1 cellular context compared by ENCODE assay signal in the genomic region with DNA sequence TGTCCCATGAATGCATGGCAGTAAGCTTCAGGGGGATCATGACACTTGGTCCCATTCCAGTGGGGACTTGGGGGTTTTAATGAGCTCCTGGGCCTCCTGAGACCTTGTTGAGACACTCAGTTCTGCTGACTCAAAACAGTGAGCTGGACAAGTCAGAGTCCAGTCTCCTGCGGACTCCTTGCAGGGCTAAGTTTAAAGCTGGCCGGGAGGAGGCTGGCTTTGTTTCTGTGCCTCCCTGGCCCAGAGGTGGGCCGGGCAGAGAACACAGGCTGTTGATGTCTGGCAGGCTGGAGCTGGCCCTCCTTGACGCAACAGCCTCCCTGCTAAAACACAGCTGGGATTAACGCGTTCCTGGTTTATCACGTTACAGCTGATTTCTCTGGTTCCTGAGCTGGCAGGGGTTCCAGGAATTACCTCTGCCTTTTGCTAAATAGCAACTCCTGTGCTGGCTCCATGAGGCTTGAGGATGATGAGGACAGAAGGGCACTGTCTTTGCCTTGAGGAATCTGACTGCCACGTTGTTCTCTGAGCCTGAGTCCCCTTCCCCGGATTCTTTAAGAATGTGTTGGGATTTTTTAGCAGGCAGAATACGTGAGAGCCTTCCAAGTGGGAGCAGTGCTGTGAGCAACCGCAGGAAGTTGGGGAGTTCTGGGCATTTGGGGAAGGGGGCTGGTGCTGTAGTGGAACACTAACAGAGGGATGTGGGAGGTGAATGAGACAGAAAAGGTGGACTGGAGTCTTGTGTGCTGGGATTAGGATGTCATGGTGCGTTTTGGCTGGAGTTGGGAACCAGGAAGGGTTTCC.
TF ChIP-seq lines count a peak whose summit lies in the region.

No MANE protein-coding gene starts in this region.

TF ChIP-seq in HCT116, 20 proteins besides CTCF, POLR2A, EP300 and RAD21 (continued from another document):
- TF ChIP-seq, protein P1, sequence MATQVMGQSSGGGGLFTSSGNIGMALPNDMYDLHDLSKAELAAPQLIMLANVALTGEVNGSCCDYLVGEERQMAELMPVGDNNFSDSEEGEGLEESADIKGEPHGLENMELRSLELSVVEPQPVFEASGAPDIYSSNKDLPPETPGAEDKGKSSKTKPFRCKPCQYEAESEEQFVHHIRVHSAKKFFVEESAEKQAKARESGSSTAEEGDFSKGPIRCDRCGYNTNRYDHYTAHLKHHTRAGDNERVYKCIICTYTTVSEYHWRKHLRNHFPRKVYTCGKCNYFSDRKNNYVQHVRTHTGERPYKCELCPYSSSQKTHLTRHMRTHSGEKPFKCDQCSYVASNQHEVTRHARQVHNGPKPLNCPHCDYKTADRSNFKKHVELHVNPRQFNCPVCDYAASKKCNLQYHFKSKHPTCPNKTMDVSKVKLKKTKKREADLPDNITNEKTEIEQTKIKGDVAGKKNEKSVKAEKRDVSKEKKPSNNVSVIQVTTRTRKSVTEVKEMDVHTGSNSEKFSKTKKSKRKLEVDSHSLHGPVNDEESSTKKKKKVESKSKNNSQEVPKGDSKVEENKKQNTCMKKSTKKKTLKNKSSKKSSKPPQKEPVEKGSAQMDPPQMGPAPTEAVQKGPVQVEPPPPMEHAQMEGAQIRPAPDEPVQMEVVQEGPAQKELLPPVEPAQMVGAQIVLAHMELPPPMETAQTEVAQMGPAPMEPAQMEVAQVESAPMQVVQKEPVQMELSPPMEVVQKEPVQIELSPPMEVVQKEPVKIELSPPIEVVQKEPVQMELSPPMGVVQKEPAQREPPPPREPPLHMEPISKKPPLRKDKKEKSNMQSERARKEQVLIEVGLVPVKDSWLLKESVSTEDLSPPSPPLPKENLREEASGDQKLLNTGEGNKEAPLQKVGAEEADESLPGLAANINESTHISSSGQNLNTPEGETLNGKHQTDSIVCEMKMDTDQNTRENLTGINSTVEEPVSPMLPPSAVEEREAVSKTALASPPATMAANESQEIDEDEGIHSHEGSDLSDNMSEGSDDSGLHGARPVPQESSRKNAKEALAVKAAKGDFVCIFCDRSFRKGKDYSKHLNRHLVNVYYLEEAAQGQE (IDR thresholded peaks at IDR 0.05; ENCODE audit: low read depth), result no peak
- TF ChIP-seq ZFX (IDR thresholded peaks at IDR 0.05) (no peak), SIN3A (IDR thresholded peaks at IDR 0.05; ENCODE audit: low read depth) (no peak), ZNF274 (IDR thresholded peaks at IDR 0.05; ENCODE audit: low read depth, low read length) (no peak), JUND (IDR thresholded peaks at IDR 0.05) (no peak), POLR2AphosphoS5 (IDR thresholded peaks at IDR 0.05; ENCODE audit: low read depth, low read length) (no peak), CBX3 (IDR thresholded peaks at IDR 0.05; ENCODE audit: low read depth) (no peak), YY1 (IDR thresholded peaks at IDR 0.05; ENCODE audit: extremely low read depth, insufficient replicate concordance, low read depth, low read length) (no peak), ELF1 (IDR thresholded peaks at IDR 0.05; ENCODE audit: borderline replicate concordance, low read depth) (no peak), EZH2phosphoT487 (IDR thresholded peaks at IDR 0.05; ENCODE audit: borderline replicate concordance) (no peak)
- TF ChIP-seq, protein P2, sequence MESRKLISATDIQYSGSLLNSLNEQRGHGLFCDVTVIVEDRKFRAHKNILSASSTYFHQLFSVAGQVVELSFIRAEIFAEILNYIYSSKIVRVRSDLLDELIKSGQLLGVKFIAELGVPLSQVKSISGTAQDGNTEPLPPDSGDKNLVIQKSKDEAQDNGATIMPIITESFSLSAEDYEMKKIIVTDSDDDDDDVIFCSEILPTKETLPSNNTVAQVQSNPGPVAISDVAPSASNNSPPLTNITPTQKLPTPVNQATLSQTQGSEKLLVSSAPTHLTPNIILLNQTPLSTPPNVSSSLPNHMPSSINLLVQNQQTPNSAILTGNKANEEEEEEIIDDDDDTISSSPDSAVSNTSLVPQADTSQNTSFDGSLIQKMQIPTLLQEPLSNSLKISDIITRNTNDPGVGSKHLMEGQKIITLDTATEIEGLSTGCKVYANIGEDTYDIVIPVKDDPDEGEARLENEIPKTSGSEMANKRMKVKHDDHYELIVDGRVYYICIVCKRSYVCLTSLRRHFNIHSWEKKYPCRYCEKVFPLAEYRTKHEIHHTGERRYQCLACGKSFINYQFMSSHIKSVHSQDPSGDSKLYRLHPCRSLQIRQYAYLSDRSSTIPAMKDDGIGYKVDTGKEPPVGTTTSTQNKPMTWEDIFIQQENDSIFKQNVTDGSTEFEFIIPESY (IDR thresholded peaks at IDR 0.05; ENCODE audit: extremely low read depth, insufficient replicate concordance, low read length), result no peak
- TF ChIP-seq, protein P3, sequence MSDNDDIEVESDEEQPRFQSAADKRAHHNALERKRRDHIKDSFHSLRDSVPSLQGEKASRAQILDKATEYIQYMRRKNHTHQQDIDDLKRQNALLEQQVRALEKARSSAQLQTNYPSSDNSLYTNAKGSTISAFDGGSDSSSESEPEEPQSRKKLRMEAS (IDR thresholded peaks at IDR 0.05), result no peak
